In the genomic region with DNA sequence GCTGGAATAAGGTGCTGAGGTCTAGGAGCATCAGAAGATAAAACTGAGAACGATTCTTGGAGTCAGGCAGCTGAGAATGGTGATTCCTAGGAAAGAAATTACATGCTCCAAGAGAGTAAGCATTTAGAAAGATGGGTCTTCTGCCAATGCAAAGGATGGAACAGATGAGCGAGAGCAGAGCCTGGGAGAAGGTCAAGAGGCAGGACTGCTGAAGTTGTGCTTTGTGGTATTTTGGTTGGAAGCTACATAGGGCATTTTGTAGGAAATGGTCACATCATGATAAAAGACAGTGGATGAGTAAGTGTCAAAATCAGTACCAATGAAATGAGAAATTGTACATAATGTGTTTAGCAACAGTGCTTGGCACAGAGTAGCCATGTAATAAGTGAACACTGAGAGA, we compare ENCODE assay signal across 24 cellular contexts. TPM values are rescaled to one million over a fixed set of nuclear protein-coding genes. Genes with fewer than 3 reads are reported as not detected.
"Had no signal": no experiment of that assay in that cellular context is flagged by ENCODE, and none has a peak within 500 bp of the region (broad histone marks: within the 10 kb centered on the region; RNA-seq: fewer than 3 reads in every experiment).

No MANE protein-coding gene starts in this region.

- H3K27ac ChIP-seq: gastroesophageal sphincter, hepatocyte, neutrophil, stomach had no signal

- H3K9me3 ChIP-seq: gastroesophageal sphincter, neutrophil had no signal

- H3K36me3 ChIP-seq: gastroesophageal sphincter, neutrophil, stomach had no signal

- H3K4me3 ChIP-seq: gastroesophageal sphincter, hepatocyte, stomach had no signal

- FAIRE-seq: kidney, small intestine had no signal

- DNase-seq: cortex of kidney; dorsolateral prefrontal cortex; effector CD8-positive, alpha-beta T cell; glutamatergic neuron; kidney; left colon; mammary epithelial cell; naive thymus-derived CD4-positive, alpha-beta T cell; nephron progenitor cell; posterior cingulate gyrus; stimulated activated CD4-positive, alpha-beta T cell treated with anti-CD3 and anti-CD28 coated beads, Interleukin-12 subunit alpha, Interleukin-12 subunit beta, amount 100 ng/mL, for 4 hours; stimulated activated naive CD4-positive, alpha-beta T cell; stomach; trophoblast cell had no signal

- H2AFZ ChIP-seq: hepatocyte had no signal

- H3K4me2 ChIP-seq: hepatocyte had no signal

- ATAC-seq: esophagus mucosa; gastroesophageal sphincter; left colon; naive thymus-derived CD4-positive, alpha-beta T cell had no signal

- H3K79me2 ChIP-seq: hepatocyte had no signal

RNA-seq across cellular contexts. Expression of a gene that starts 1.4 kb away (rescaled TPM):
- total RNA-seq: mesenteric fat pad, osteocyte, pulmonary artery endothelial cell had no signal
- polyA plus RNA-seq: naive thymus-derived CD4-positive, alpha-beta T cell had no signal

RNA-seq across cellular contexts. Expression of a gene that starts 46.0 kb away (rescaled TPM):
- total RNA-seq: cardiac septum; esophagus mucosa; gastroesophageal sphincter; mammary epithelial cell; mononuclear cell; naive thymus-derived CD4-positive, alpha-beta T cell; osteocyte; pulmonary artery endothelial cell had no signal
- polyA plus RNA-seq: mammary epithelial cell; naive thymus-derived CD4-positive, alpha-beta T cell had no signal
